Comparison of ENCODE assay signal across 8 cellular contexts in genomic region chr18:12990128-12990485, GRCh38. TPM values are rescaled to one million over a fixed set of nuclear protein-coding genes. Genes with fewer than 3 reads are reported as not detected.
DNase-seq lines count a peak whose midpoint lies in the region; ATAC-seq and TF ChIP-seq lines count a peak whose summit lies in the region.

No MANE protein-coding gene starts in this region.

- no peaks in the 10 kb centered on the region for H3K9me3 ChIP-seq in transverse colon

- TF ChIP-seq CTCF in kidney epithelial cell (IDR thresholded peaks at IDR 0.05; ENCODE audit: insufficient read depth, low read length, poor library complexity, severe bottlenecking), result no peak
- no peak for TF ChIP-seq CTCF in transverse colon (IDR thresholded peaks at IDR 0.05)

- CTCF ChIA-PET in activated naive CD4-positive, alpha-beta T cell treated with anti-CD3 and anti-CD28 coated beads for 36 hours (lab: Charles Lee), result no interaction called here
- CTCF ChIA-PET in activated CD8-positive, alpha-beta memory T cell treated with anti-CD3 and anti-CD28 coated beads, Interleukin-2, amount 10 ng/mL, durations not matched to agents 7 days and 5 days (lab: Charles Lee), result interaction anchor here (1.4 to 2.8 kb wide), 3 partner anchors 10 to 169 kb away, joined by 4 to 11 read pairs (median 9); no protein-coding TSS in a partner anchor

- no peaks in the 10 kb centered on the region for H3K36me3 ChIP-seq in kidney epithelial cell (ENCODE audit: control insufficient read depth, insufficient read depth, low read length)
- H3K36me3 ChIP-seq in transverse colon, result peaks cover 0 to 2% (median 0%) of the 10 kb centered on the region in 4 donors

- H3K4me1 Mint-ChIP-seq in activated naive CD4-positive, alpha-beta T cell treated with anti-CD3 and anti-CD28 coated beads for 36 hours (ENCODE audit: low read depth), result peaks cover 10% of the 10 kb centered on the region
- peaks cover 21% of the 10 kb centered on the region for H3K4me1 Mint-ChIP-seq in activated CD8-positive, alpha-beta memory T cell treated with anti-CD3 and anti-CD28 coated beads, Interleukin-2, amount 10 ng/mL, durations not matched to agents 7 days and 5 days

- H3K27me3 Mint-ChIP-seq in activated naive CD4-positive, alpha-beta T cell treated with anti-CD3 and anti-CD28 coated beads for 36 hours (ENCODE audit: low read depth), result no peaks in the 10 kb centered on the region
- peaks cover 3% of the 10 kb centered on the region for H3K27me3 Mint-ChIP-seq in activated CD8-positive, alpha-beta memory T cell treated with anti-CD3 and anti-CD28 coated beads, Interleukin-2, amount 10 ng/mL, durations not matched to agents 7 days and 5 days

- no peak for TF ChIP-seq EP300 in transverse colon (IDR thresholded peaks at IDR 0.05; ENCODE audit: low read depth)

- peaks cover 14% of the 10 kb centered on the region for H3K36me3 Mint-ChIP-seq in activated naive CD4-positive, alpha-beta T cell treated with anti-CD3 and anti-CD28 coated beads for 36 hours (ENCODE audit: low read depth)
- H3K36me3 Mint-ChIP-seq in activated CD8-positive, alpha-beta memory T cell treated with anti-CD3 and anti-CD28 coated beads, Interleukin-2, amount 10 ng/mL, durations not matched to agents 7 days and 5 days, result peaks cover 11% of the 10 kb centered on the region

- in situ Hi-C loops in transverse colon (cut with MboI; ENCODE audit: low pct_ligation_motif_present in 1 of 4, low pct_unique_long_range_greater_than_20kb in 1 of 4, low sequenced_read_pairs in 3 of 4), result no loop called here

- peak overlapping the region; percentile 97 for H3K27ac Mint-ChIP-seq in activated naive CD4-positive, alpha-beta T cell treated with anti-CD3 and anti-CD28 coated beads for 36 hours
- peak overlapping the region; percentile 92 for H3K27ac Mint-ChIP-seq in activated CD8-positive, alpha-beta memory T cell treated with anti-CD3 and anti-CD28 coated beads, Interleukin-2, amount 10 ng/mL, durations not matched to agents 7 days and 5 days

- DNase-seq in activated naive CD4-positive, alpha-beta T cell treated with anti-CD3 and anti-CD28 coated beads for 36 hours, result peak; percentile 47
- DNase-seq in activated naive CD4-positive, alpha-beta T cell (lab: John Stamatoyannopoulos, UW), result no peak
- DNase-seq in activated CD8-positive, alpha-beta memory T cell treated with anti-CD3 and anti-CD28 coated beads, Interleukin-2, amount 10 ng/mL, durations not matched to agents 7 days and 5 days, result peak; percentile 80
- DNase-seq in kidney epithelial cell (ENCODE audit: low read depth) (no peak), transverse colon (no peak), substantia nigra (lab: John Stamatoyannopoulos, UW) (no peak), HK-2 (ENCODE audit: unreplicated experiment) (no peak), NCI-H2107 treated with DMSO at 0.1 percent for 48 hours (lab: John Stamatoyannopoulos, UW; ENCODE audit: unreplicated experiment) (no peak)

- 48 to 55% methylated on average over 2 of the region's 2 CpGs for WGBS in transverse colon (ENCODE audit: low coverage in 1 of 2), 2 donors

- peaks cover 11 to 23% (median 17%) of the 10 kb centered on the region in 4 donors for H3K4me1 ChIP-seq in transverse colon

- peak overlapping the region; percentile 99 for H3K4me3 Mint-ChIP-seq in activated naive CD4-positive, alpha-beta T cell treated with anti-CD3 and anti-CD28 coated beads for 36 hours
- H3K4me3 Mint-ChIP-seq in activated CD8-positive, alpha-beta memory T cell treated with anti-CD3 and anti-CD28 coated beads, Interleukin-2, amount 10 ng/mL, durations not matched to agents 7 days and 5 days, result peak overlapping the region; percentile 88

- no peaks in the 10 kb centered on the region for H3K27me3 ChIP-seq in kidney epithelial cell (ENCODE audit: control insufficient read depth, insufficient read depth, low read length)
- no peaks in the 10 kb centered on the region for H3K27me3 ChIP-seq in transverse colon

- H3K27ac ChIP-seq in transverse colon (no peak overlapping the region), substantia nigra (ENCODE audit: low read depth, low read length, poor library complexity, severe bottlenecking) (no peak overlapping the region)

- no peak for ATAC-seq in activated CD8-positive, alpha-beta memory T cell treated with anti-CD3 and anti-CD28 coated beads, Interleukin-2, amount 10 ng/mL, durations not matched to agents 7 days and 5 days

- no peaks in the 10 kb centered on the region for H3K9me3 Mint-ChIP-seq in activated naive CD4-positive, alpha-beta T cell treated with anti-CD3 and anti-CD28 coated beads for 36 hours
- H3K9me3 Mint-ChIP-seq in activated CD8-positive, alpha-beta memory T cell treated with anti-CD3 and anti-CD28 coated beads, Interleukin-2, amount 10 ng/mL, durations not matched to agents 7 days and 5 days (ENCODE audit: low read depth), result no peaks in the 10 kb centered on the region

- intact Hi-C loops in activated naive CD4-positive, alpha-beta T cell treated with anti-CD3 and anti-CD28 coated beads for 36 hours (cut with micrococcal nuclease), result loop anchor here (2.0 to 10.0 kb wide), 4 partner anchors 387 to 1139 kb away; partner anchors contain the start of gene CHMP1B
- intact Hi-C loops in transverse colon (cut with DNase I; ENCODE audit: low total_unique reads), result no loop called here

- peak; percentile 19 for TF ChIP-seq POLR2A in transverse colon (IDR thresholded peaks at IDR 0.05)

- H3K4me3 ChIP-seq in kidney epithelial cell (ENCODE audit: low read depth, low read length) (peak overlapping the region; percentile 86), transverse colon (peak overlapping the region in 2 of 4 donors; percentile 63 to 89)

RNA-seq across cellular contexts. Expression of gene CEP192, which starts 1.1 kb away (rescaled TPM):
- 10 to 100 TPM; 32.7 to 33.6 TPM for total RNA-seq in activated naive CD4-positive, alpha-beta T cell treated with anti-CD3 and anti-CD28 coated beads for 36 hours
- 10 to 100 TPM; 36.6 to 57.4 TPM for total RNA-seq in activated CD8-positive, alpha-beta memory T cell treated with anti-CD3 and anti-CD28 coated beads, Interleukin-2, amount 10 ng/mL, durations not matched to agents 7 days and 5 days
- total RNA-seq in kidney epithelial cell, result 14.4 and 16.6 TPM in 2 replicates
- total RNA-seq in transverse colon, result 10 to 100 TPM; 21.3 to 40.0 (median 34.1) TPM

RNA-seq across cellular contexts. Expression of gene SEH1L, which starts 42.3 kb away (rescaled TPM):
- 10 to 100 TPM; 82.6 to 85.4 TPM for total RNA-seq in activated naive CD4-positive, alpha-beta T cell treated with anti-CD3 and anti-CD28 coated beads for 36 hours
- 10 to 100 TPM; 50.9 to 66.7 TPM for total RNA-seq in activated CD8-positive, alpha-beta memory T cell treated with anti-CD3 and anti-CD28 coated beads, Interleukin-2, amount 10 ng/mL, durations not matched to agents 7 days and 5 days
- total RNA-seq in kidney epithelial cell, result 34.3 and 39.4 TPM in 2 replicates
- total RNA-seq in transverse colon, result 10 to 100 TPM in 3 of 4 donors, 1 to 10 TPM in 1; 9.4 to 29.1 (median 18.2) TPM

Comparison
In these comparisons a context has a peak if more than half of its experiments do, and no peak if none do; other contexts are left out.
1. DNase-seq: peak in activated naive CD4-positive, alpha-beta T cell treated with anti-CD3 and anti-CD28 coated beads for 36 hours (single experiment) and activated CD8-positive, alpha-beta memory T cell treated with anti-CD3 and anti-CD28 coated beads, Interleukin-2, amount 10 ng/mL, durations not matched to agents 7 days and 5 days (single experiment); none in activated naive CD4-positive, alpha-beta T cell (0 of 4), kidney epithelial cell (single experiment), transverse colon (single experiment), substantia nigra (0 of 49), HK-2 (single experiment) and NCI-H2107 treated with DMSO at 0.1 percent for 48 hours (single experiment).